In genomic region chr9:100505564-100506159, GRCh38 we compare ENCODE assay signal across 8 cellular contexts. TPM values are rescaled to one million over a fixed set of nuclear protein-coding genes. Genes with fewer than 3 reads are reported as not detected.
DNase-seq lines count a peak whose midpoint lies in the region; ATAC-seq and TF ChIP-seq lines count a peak whose summit lies in the region.

No MANE protein-coding gene starts in this region.

- no peaks in the 10 kb centered on the region for H3K9me3 ChIP-seq in fibroblast of lung (ENCODE audit: control insufficient read depth, insufficient read depth, low read depth, low read length)
- H3K9me3 ChIP-seq in parathyroid adenoma (ENCODE audit: control insufficient read depth, low read length), result no peaks in the 10 kb centered on the region

- H3K9ac ChIP-seq in fibroblast of lung (ENCODE audit: insufficient read depth, low read length) (no peak overlapping the region), parathyroid adenoma (no peak overlapping the region)

- H3K4me3 ChIP-seq in fibroblast of lung (replicated peaks in 1 of 4; ENCODE audit: control extremely low read depth in 1 of 4, insufficient read depth in 1 of 4, low read depth in 3 of 4, low read length in 4 of 4) (no peak overlapping the region), parathyroid adenoma (ENCODE audit: low read depth, low read length) (no peak overlapping the region)

- CTCF ChIA-PET in activated CD8-positive, alpha-beta T cell treated with anti-CD3 and anti-CD28 coated beads, Interleukin-2, amount 10 ng/mL, durations not matched to agents 7 days and 5 days (lab: Charles Lee), result interaction anchor here (0.6 to 0.8 kb wide), 10 partner anchors 9 to 486 kb away, joined by 3 to 5 read pairs (median 3); no protein-coding TSS in a partner anchor

- H3K27ac ChIP-seq in fibroblast of lung (ENCODE audit: insufficient read depth, low read length) (no peak overlapping the region), parathyroid adenoma (no peak overlapping the region)

- no peaks in the 10 kb centered on the region for H3K4me1 Mint-ChIP-seq in activated CD8-positive, alpha-beta T cell treated with anti-CD3 and anti-CD28 coated beads, Interleukin-2, amount 10 ng/mL, durations not matched to agents 7 days and 5 days (ENCODE audit: low read depth)

- no peaks in the 10 kb centered on the region for H3K36me3 Mint-ChIP-seq in activated CD8-positive, alpha-beta T cell treated with anti-CD3 and anti-CD28 coated beads, Interleukin-2, amount 10 ng/mL, durations not matched to agents 7 days and 5 days (ENCODE audit: low read depth)

- no peak overlapping the region for H3K4me2 ChIP-seq in fibroblast of lung (ENCODE audit: extremely low read depth, insufficient read depth, low read length)
- no peak overlapping the region for H3K4me2 ChIP-seq in parathyroid adenoma (ENCODE audit: low read length)

- peak; percentile 65 for DNase-seq in EL
- peak; percentile 52 for DNase-seq in MV-4-11 (lab: John Stamatoyannopoulos, UW)
- peak; percentile 71 for DNase-seq in activated CD8-positive, alpha-beta T cell treated with anti-CD3 and anti-CD28 coated beads, Interleukin-2, amount 10 ng/mL, durations not matched to agents 7 days and 5 days
- DNase-seq in fibroblast of lung (ENCODE audit: low read depth in 2 of 2), result peak; percentile 53 to 55
- DNase-seq in NCI-H128 (lab: John Stamatoyannopoulos, UW; ENCODE audit: unreplicated experiment), result no peak

- no peaks in the 10 kb centered on the region for H3K27me3 Mint-ChIP-seq in activated CD8-positive, alpha-beta T cell treated with anti-CD3 and anti-CD28 coated beads, Interleukin-2, amount 10 ng/mL, durations not matched to agents 7 days and 5 days (ENCODE audit: low read depth)

- no peaks in the 10 kb centered on the region for H3K36me3 ChIP-seq in fibroblast of lung (ENCODE audit: control insufficient read depth, insufficient read depth, low read length)
- no peaks in the 10 kb centered on the region for H3K36me3 ChIP-seq in parathyroid adenoma (ENCODE audit: control insufficient read depth, insufficient read depth, low read length)

- no peak overlapping the region for H3K27ac Mint-ChIP-seq in activated CD8-positive, alpha-beta T cell treated with anti-CD3 and anti-CD28 coated beads, Interleukin-2, amount 10 ng/mL, durations not matched to agents 7 days and 5 days

- no peaks in the 10 kb centered on the region for H4K20me1 ChIP-seq in fibroblast of lung (ENCODE audit: control insufficient read depth, extremely low read depth, insufficient read depth, low read length)

- TF ChIP-seq CTCF in fibroblast of lung (conservative IDR thresholded peaks at IDR 0.05 in 1 of 2, IDR thresholded peaks at IDR 0.05 in 1 of 2; ENCODE audit: low read depth in 1 of 2, low read length in 2 of 2) (peak; percentile 61 to 81), parathyroid adenoma (IDR thresholded peaks at IDR 0.05) (peak; percentile 55)

- H2AFZ ChIP-seq in fibroblast of lung (ENCODE audit: low read length), result no peak overlapping the region
- H2AFZ ChIP-seq in parathyroid adenoma, result no peak overlapping the region

- H3K79me2 ChIP-seq in fibroblast of lung (ENCODE audit: control insufficient read depth, insufficient read depth, low read length) (no peaks in the 10 kb centered on the region), parathyroid adenoma (no peaks in the 10 kb centered on the region)

- no peaks in the 10 kb centered on the region for H3K9me3 Mint-ChIP-seq in activated CD8-positive, alpha-beta T cell treated with anti-CD3 and anti-CD28 coated beads, Interleukin-2, amount 10 ng/mL, durations not matched to agents 7 days and 5 days (ENCODE audit: insufficient read depth)

- no peaks in the 10 kb centered on the region for H3K27me3 ChIP-seq in fibroblast of lung (ENCODE audit: control insufficient read depth, insufficient read depth, low read length)
- no peaks in the 10 kb centered on the region for H3K27me3 ChIP-seq in parathyroid adenoma (ENCODE audit: control insufficient read depth, insufficient read depth, low read length)

- POLR2A ChIA-PET in activated CD8-positive, alpha-beta T cell treated with anti-CD3 and anti-CD28 coated beads, Interleukin-2, amount 10 ng/mL, durations not matched to agents 7 days and 5 days (lab: Charles Lee), result no interaction called here

- H3K4me1 ChIP-seq in fibroblast of lung (ENCODE audit: control insufficient read depth, extremely low read depth, insufficient read depth, low read length) (no peaks in the 10 kb centered on the region), parathyroid adenoma (no peaks in the 10 kb centered on the region)

- ATAC-seq in GM21423 (IDR thresholded peaks at IDR 0.05; ENCODE audit: unreplicated experiment) (peak; percentile 62), GM21381 (IDR thresholded peaks at IDR 0.05; ENCODE audit: unreplicated experiment) (no peak)
- ATAC-seq in activated CD8-positive, alpha-beta T cell treated with anti-CD3 and anti-CD28 coated beads, Interleukin-2, amount 10 ng/mL, durations not matched to agents 7 days and 5 days, result no peak

- H3K4me3 Mint-ChIP-seq in activated CD8-positive, alpha-beta T cell treated with anti-CD3 and anti-CD28 coated beads, Interleukin-2, amount 10 ng/mL, durations not matched to agents 7 days and 5 days, result no peak overlapping the region

RNA-seq across cellular contexts. Expression of gene TMEFF1, which starts 32.7 kb away (rescaled TPM):
- total RNA-seq in activated CD8-positive, alpha-beta T cell treated with anti-CD3 and anti-CD28 coated beads, Interleukin-2, amount 10 ng/mL, durations not matched to agents 7 days and 5 days, result not detected
- 1.8 and 2.5 TPM in 2 replicates for total RNA-seq in fibroblast of lung
- polyA plus RNA-seq in fibroblast of lung, result 0.55 and 1.1 TPM in 2 replicates
- polyA plus RNA-seq in fibroblast of lung (2012), result 0.20 and 0.89 TPM in 2 replicates
- polyA minus RNA-seq in fibroblast of lung (ENCODE audit: low replicate concordance), result not detected in 2 replicates
